In the genomic region with DNA sequence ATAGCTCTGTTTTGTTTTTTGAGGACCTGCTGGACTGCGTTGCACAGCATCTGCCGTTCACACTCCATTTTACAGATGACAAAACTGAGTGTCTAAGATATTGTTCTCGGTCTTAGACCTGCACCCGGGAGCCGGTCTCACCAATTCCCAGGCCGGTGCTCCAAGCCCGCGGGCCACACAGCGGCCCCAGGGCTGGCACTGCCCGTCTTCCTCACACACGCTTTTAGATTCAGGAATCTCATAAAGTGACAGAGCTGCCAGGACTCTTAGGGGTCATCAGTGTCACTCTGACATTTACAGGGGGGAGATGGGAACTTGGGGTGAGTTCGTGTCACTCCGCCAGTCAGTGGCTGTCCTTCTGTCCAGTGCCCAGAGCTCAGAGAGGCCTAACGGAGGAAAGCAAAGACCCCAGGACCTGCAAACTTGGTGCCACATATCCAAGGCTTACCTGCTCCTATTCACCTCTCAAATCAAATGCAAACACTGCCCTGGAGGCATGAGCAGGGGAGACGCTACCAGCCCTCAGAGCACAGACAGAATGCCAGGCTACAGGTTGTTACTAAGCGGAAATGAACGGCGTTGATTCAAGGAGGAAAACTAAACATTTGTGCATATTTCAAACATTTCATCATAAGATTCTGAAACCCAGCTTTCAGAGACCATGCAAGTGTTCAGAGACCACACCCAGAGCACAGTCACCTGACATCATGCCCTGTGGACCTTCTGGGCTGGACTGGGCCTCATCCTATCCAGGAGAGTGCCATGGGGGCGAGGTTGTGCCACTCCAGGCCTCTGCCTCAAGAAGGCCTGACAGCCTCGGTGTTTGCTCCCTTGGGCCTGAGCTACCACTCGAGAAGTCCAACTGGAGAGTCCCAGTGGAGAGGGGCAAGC, we compare ENCODE assay signal across 29 cellular contexts. TPM values are rescaled to one million over a fixed set of nuclear protein-coding genes. Genes with fewer than 3 reads are reported as not detected.
A peak's percentile ranks its signal among the peaks of the same experiment; 100 is the strongest.
DNase-seq lines count a peak whose midpoint lies in the region; ATAC-seq and TF ChIP-seq lines count a peak whose summit lies in the region.
"Had no signal": no experiment of that assay in that cellular context is flagged by ENCODE, and none has a peak within 500 bp of the region (broad histone marks: within the 10 kb centered on the region; RNA-seq: fewer than 3 reads in every experiment).

No MANE protein-coding gene starts in this region.

- H3K27ac Mint-ChIP-seq in endodermal cell (no peak overlapping the region), naive B cell (peak overlapping the region in 4 of 6 donors; percentile 60 to 71 (median 64))
- peak overlapping the region in 1 of 9 donors; percentile 40 for H3K27ac Mint-ChIP-seq in naive thymus-derived CD4-positive, alpha-beta T cell
- H3K27ac Mint-ChIP-seq: activated naive CD8-positive, alpha-beta T cell treated with anti-CD3 and anti-CD28 coated beads, Interleukin-2, amount 10 ng/mL, durations not matched to agents 7 days and 5 days; activated T-helper 1 cell treated with anti-CD3 and anti-CD28 coated beads, Interleukin-12 subunit alpha, Interleukin-12 subunit beta, Interleukin-2, Interleukin-4 antibody, amounts not matched to agents 30 ng/mL and 10 ng/mL and 1 ng/mL, durations not matched to agents 14 hours and 24 hours and 36 hours; nephron; WTC11 had no signal

- H3K4me1 ChIP-seq in endodermal cell (ENCODE audit: control insufficient read depth, insufficient read depth, low read length): peaks cover 19% of the 10 kb centered on the region
- no peaks in the 10 kb centered on the region for H3K4me1 ChIP-seq in vagina
- H3K4me1 ChIP-seq in naive thymus-derived CD4-positive, alpha-beta T cell (ENCODE audit: control insufficient read depth in 2 of 2, insufficient read depth in 2 of 2, low read length in 2 of 2): no peaks in the 10 kb centered on the region
- no peaks in the 10 kb centered on the region for H3K4me1 ChIP-seq in testis
- H3K4me1 ChIP-seq: colonic mucosa, psoas muscle, stomach, uterus had no signal

- intact Hi-C loops in vagina (cut with DNase I) (no loop called here), testis (cut with DNase I; ENCODE audit: low total_unique reads) (no loop called here)
- intact Hi-C loops in naive thymus-derived CD4-positive, alpha-beta T cell (cut with micrococcal nuclease): no loop called here

- no peak for TF ChIP-seq CTCF in endodermal cell (conservative IDR thresholded peaks at IDR 0.05)
- no peak for TF ChIP-seq CTCF in vagina (IDR thresholded peaks at IDR 0.05)
- TF ChIP-seq CTCF in testis (IDR thresholded peaks at IDR 0.05): no peak

- no peaks in the 10 kb centered on the region for H3K9me3 Mint-ChIP-seq in endodermal cell
- peaks cover 0 to 1% (median 0%) of the 10 kb centered on the region in 7 donors for H3K9me3 Mint-ChIP-seq in naive B cell
- peaks cover 0 to 3% (median 0%) of the 10 kb centered on the region in 11 donors for H3K9me3 Mint-ChIP-seq in naive thymus-derived CD4-positive, alpha-beta T cell
- H3K9me3 Mint-ChIP-seq: activated T-helper 1 cell treated with anti-CD3 and anti-CD28 coated beads, Interleukin-12 subunit alpha, Interleukin-12 subunit beta, Interleukin-2, Interleukin-4 antibody, amounts not matched to agents 30 ng/mL and 10 ng/mL and 1 ng/mL, durations not matched to agents 14 hours and 24 hours and 36 hours; WTC11 had no signal

- CTCF ChIA-PET in naive thymus-derived CD4-positive, alpha-beta T cell (lab: Charles Lee): no interaction called here

- H3K4me3 ChIP-seq in endodermal cell (ENCODE audit: low read length) (no peak overlapping the region), vagina (no peak overlapping the region), testis (no peak overlapping the region)
- H3K4me3 ChIP-seq in naive thymus-derived CD4-positive, alpha-beta T cell (ENCODE audit: low read length): no peak overlapping the region
- H3K4me3 ChIP-seq: body of pancreas, colonic mucosa, psoas muscle, stomach, uterus had no signal

- H3K27me3 Mint-ChIP-seq in endodermal cell (ENCODE audit: insufficient read depth) (no peaks in the 10 kb centered on the region), naive B cell (no peaks in the 10 kb centered on the region)
- peaks cover 0 to 7% (median 0%) of the 10 kb centered on the region in 5 donors for H3K27me3 Mint-ChIP-seq in naive thymus-derived CD4-positive, alpha-beta T cell

- POLR2A ChIA-PET in naive thymus-derived CD4-positive, alpha-beta T cell (lab: Charles Lee): no interaction called here

- TF ChIP-seq POLR2A in vagina (IDR thresholded peaks at IDR 0.05) (no peak), testis (IDR thresholded peaks at IDR 0.05) (no peak)

- H3K27me3 ChIP-seq in endodermal cell (ENCODE audit: control insufficient read depth, insufficient read depth, low read length, poor library complexity, severe bottlenecking) (no peaks in the 10 kb centered on the region), vagina (no peaks in the 10 kb centered on the region), testis (no peaks in the 10 kb centered on the region)
- no peaks in the 10 kb centered on the region for H3K27me3 ChIP-seq in naive thymus-derived CD4-positive, alpha-beta T cell (ENCODE audit: control insufficient read depth in 2 of 2, insufficient read depth in 2 of 2, low read length in 2 of 2)
- H3K27me3 ChIP-seq: body of pancreas, colonic mucosa, uterus had no signal

- H3K36me3 Mint-ChIP-seq in endodermal cell (ENCODE audit: low read depth) (no peaks in the 10 kb centered on the region), naive B cell (no peaks in the 10 kb centered on the region)
- H3K36me3 Mint-ChIP-seq in naive thymus-derived CD4-positive, alpha-beta T cell: no peaks in the 10 kb centered on the region
- H3K36me3 Mint-ChIP-seq: activated naive CD8-positive, alpha-beta T cell treated with anti-CD3 and anti-CD28 coated beads, Interleukin-2, amount 10 ng/mL, durations not matched to agents 7 days and 5 days; WTC11 had no signal

- H3K4me1 Mint-ChIP-seq in endodermal cell: peaks cover 41% of the 10 kb centered on the region
- peaks cover 31 to 38% (median 37%) of the 10 kb centered on the region in 3 donors for H3K4me1 Mint-ChIP-seq in naive B cell
- H3K4me1 Mint-ChIP-seq in naive thymus-derived CD4-positive, alpha-beta T cell: peaks cover 0 to 5% (median 0%) of the 10 kb centered on the region in 7 donors
- H3K4me1 Mint-ChIP-seq: activated naive CD8-positive, alpha-beta T cell treated with anti-CD3 and anti-CD28 coated beads, Interleukin-2, amount 10 ng/mL, durations not matched to agents 7 days and 5 days had no signal

- 93 to 96% methylated on average over 18 to 21 of the region's 21 CpGs for WGBS in endodermal cell (ENCODE audit: insufficient coverage in 1 of 2, insufficient read length in 1 of 2), 2 experiments
- WGBS in testis, 2 donors: 93 to 95% methylated on average over 19 to 21 of the region's 21 CpGs

- H3K27ac ChIP-seq in endodermal cell (ENCODE audit: low read depth, low read length) (no peak overlapping the region), vagina (no peak overlapping the region), testis (no peak overlapping the region)
- no peak overlapping the region for H3K27ac ChIP-seq in naive thymus-derived CD4-positive, alpha-beta T cell (ENCODE audit: low read depth, low read length)
- H3K27ac ChIP-seq: body of pancreas, colonic mucosa, psoas muscle, stomach, uterus had no signal

- H3K4me3 Mint-ChIP-seq in endodermal cell: no peak overlapping the region
- no peak overlapping the region for H3K4me3 Mint-ChIP-seq in naive B cell
- H3K4me3 Mint-ChIP-seq in naive thymus-derived CD4-positive, alpha-beta T cell: no peak overlapping the region
- H3K4me3 Mint-ChIP-seq: activated naive CD8-positive, alpha-beta T cell treated with anti-CD3 and anti-CD28 coated beads, Interleukin-2, amount 10 ng/mL, durations not matched to agents 7 days and 5 days; activated T-helper 1 cell treated with anti-CD3 and anti-CD28 coated beads, Interleukin-12 subunit alpha, Interleukin-12 subunit beta, Interleukin-2, Interleukin-4 antibody, amounts not matched to agents 30 ng/mL and 10 ng/mL and 1 ng/mL, durations not matched to agents 14 hours and 24 hours and 36 hours; nephron; WTC11 had no signal

- no peak overlapping the region for H3K9ac ChIP-seq in endodermal cell (ENCODE audit: extremely low read depth, low read length, poor library complexity, severe bottlenecking)
- H3K9ac ChIP-seq: SK-N-SH had no signal

- no peaks in the 10 kb centered on the region for H3K9me3 ChIP-seq in endodermal cell (ENCODE audit: control insufficient read depth, low read length)
- H3K9me3 ChIP-seq in vagina: no peaks in the 10 kb centered on the region
- H3K9me3 ChIP-seq in naive thymus-derived CD4-positive, alpha-beta T cell (ENCODE audit: control insufficient read depth in 2 of 3, low read length in 3 of 3): no peaks in the 10 kb centered on the region
- no peaks in the 10 kb centered on the region for H3K9me3 ChIP-seq in testis
- H3K9me3 ChIP-seq: body of pancreas, colonic mucosa, psoas muscle, SK-N-SH, stomach, uterus had no signal

- ATAC-seq in naive B cell (ENCODE audit: low read depth in 2 of 2): no peak
- no peak for ATAC-seq in naive thymus-derived CD4-positive, alpha-beta T cell
- ATAC-seq: body of pancreas, psoas muscle, WTC11 had no signal

- DNase-seq in activated gamma-delta T cell treated with Interleukin-2 at 50 U/mL for 16 hours: peak; percentile 1
- DNase-seq in activated gamma-delta T cell (lab: John Stamatoyannopoulos, UW): no peak
- DNase-seq in endodermal cell: peak; percentile 41
- no peak for DNase-seq in naive B cell
- DNase-seq in vagina (ENCODE audit: extremely low spot score in 2 of 2): peak; percentile 22 to 25
- DNase-seq in naive thymus-derived CD4-positive, alpha-beta T cell: no peak
- DNase-seq in testis: no peak
- DNase-seq in UCSD-AML1 (lab: John Stamatoyannopoulos, UW; ENCODE audit: unreplicated experiment): no peak
- DNase-seq: activated naive CD8-positive, alpha-beta T cell treated with anti-CD3 and anti-CD28 coated beads, Interleukin-2, amount 10 ng/mL, durations not matched to agents 7 days and 5 days; body of pancreas; C1 segment of cervical spinal cord; Calu3; colonic mucosa; NCI-H1105 treated with DMSO at 0.1 percent for 48 hours; NCI-H2081; NCI-H524; psoas muscle; SK-N-SH; small intestine; stimulated activated CD4-positive, alpha-beta T cell treated with anti-CD3 and anti-CD28 coated beads, Interleukin-2, amount 100 ng/mL, for 48 hours; uterus had no signal

- H3K36me3 ChIP-seq in endodermal cell (ENCODE audit: control insufficient read depth, insufficient read depth, low read length) (no peaks in the 10 kb centered on the region), vagina (no peaks in the 10 kb centered on the region), testis (ENCODE audit: low read depth, missing control alignments) (no peaks in the 10 kb centered on the region)
- H3K36me3 ChIP-seq in naive thymus-derived CD4-positive, alpha-beta T cell (ENCODE audit: control insufficient read depth in 2 of 3, insufficient read depth in 3 of 3, low read length in 3 of 3): no peaks in the 10 kb centered on the region
- H3K36me3 ChIP-seq: colonic mucosa, stomach, uterus had no signal

RNA-seq across cellular contexts. Expression of a gene that starts 29.5 kb away (rescaled TPM):
- total RNA-seq in endodermal cell: 1 to 10 TPM in 1 of 2 donors, under 1 TPM in 1; 0.97 to 1.6 TPM
- 0.21 TPM for polyA plus RNA-seq in endodermal cell (2013, experiment 1 of 2)
- polyA plus RNA-seq in endodermal cell (2013, experiment 2 of 2): 0.33 TPM
- polyA plus RNA-seq in naive B cell (ENCODE audit: low read depth in 6 of 6): 10 to 100 TPM in 5 of 6 donors, 1 to 10 TPM in 1; 4.0 to 17.5 (median 13.3) TPM
- not detected for total RNA-seq in vagina
- 1 to 10 TPM in 2 of 5 experiments, under 1 TPM in 1, not detected in 2; 0.79 to 2.4 (median 1.9) TPM for total RNA-seq in naive thymus-derived CD4-positive, alpha-beta T cell
- polyA plus RNA-seq in naive thymus-derived CD4-positive, alpha-beta T cell: under 1 TPM in 1 of 2 donors, not detected in 1; 0.21 TPM
- not detected for total RNA-seq in testis
- polyA plus RNA-seq in testis (ENCODE audit: insufficient read depth, low read depth, low replicate concordance): 0.59 TPM
- total RNA-seq: A673; activated CD8-positive, alpha-beta memory T cell treated with anti-CD3 and anti-CD28 coated beads for 36 hours; activated naive CD8-positive, alpha-beta T cell treated with anti-CD3 and anti-CD28 coated beads, Interleukin-2, amount 10 ng/mL, durations not matched to agents 7 days and 5 days; activated T-helper 1 cell treated with anti-CD3 and anti-CD28 coated beads, Interleukin-12 subunit alpha, Interleukin-12 subunit beta, Interleukin-2, Interleukin-4 antibody, amounts not matched to agents 30 ng/mL and 10 ng/mL and 1 ng/mL, durations not matched to agents 14 hours and 24 hours and 36 hours; body of pancreas; Calu3; Daoy; psoas muscle; RPMI7951; uterus; WTC11 had no signal
- polyA plus RNA-seq: psoas muscle, SK-N-SH had no signal

Comparison
In these comparisons a context has a peak if more than half of its experiments do, and no peak if none do; other contexts are left out.
1. DNase-seq: peak in activated gamma-delta T cell treated with Interleukin-2 at 50 U/mL for 16 hours (single experiment), endodermal cell (single experiment) and vagina (2 of 2); none in activated gamma-delta T cell (single experiment), naive B cell (single experiment), naive thymus-derived CD4-positive, alpha-beta T cell (0 of 9), testis (single experiment) and UCSD-AML1 (single experiment).